Comparison of ENCODE assay signal across 10 cellular contexts in the genomic region with DNA sequence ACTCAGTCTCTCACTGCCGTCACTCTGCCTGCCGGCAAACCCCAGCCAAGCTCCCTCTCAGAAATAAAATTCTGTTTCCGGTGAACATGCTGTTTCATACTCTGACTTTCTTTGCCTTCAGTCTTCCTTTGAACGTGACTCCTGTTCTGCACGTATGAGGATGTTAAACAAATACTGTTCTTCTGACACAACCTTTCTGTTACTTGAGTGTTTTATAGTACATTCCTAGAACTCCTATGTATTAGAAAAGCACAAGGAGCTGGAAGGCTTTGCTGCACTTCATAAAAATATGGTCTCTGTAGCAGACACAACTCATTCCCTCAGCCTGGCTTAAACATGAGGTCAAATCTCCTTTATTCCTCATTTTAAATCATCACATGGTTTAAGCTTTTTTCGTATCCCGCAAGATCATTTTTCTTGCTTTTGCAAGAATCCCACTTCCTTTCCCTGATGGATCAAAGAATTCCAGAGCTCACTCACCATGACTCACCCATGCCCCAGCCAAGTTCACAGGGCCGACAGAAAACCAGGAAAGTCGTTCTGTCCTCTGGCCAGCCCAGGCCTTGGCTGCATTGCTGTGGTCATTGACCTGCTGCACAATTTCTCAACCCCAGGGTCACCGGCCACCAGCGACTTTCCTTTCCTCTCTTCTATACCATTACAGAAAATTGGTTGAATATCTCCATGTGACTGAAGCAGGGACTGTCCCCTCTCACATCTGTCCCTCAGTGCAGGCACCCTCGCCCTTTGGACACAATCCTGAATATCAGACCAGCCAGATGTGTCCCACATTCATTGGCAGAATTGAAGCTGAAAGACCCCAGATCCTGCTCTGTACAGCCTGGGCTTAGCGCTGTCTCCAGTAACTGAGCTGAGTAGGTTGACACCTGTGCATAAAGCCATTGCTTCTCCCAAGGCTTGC.
A peak's percentile ranks its signal among the peaks of the same experiment; 100 is the strongest.
DNase-seq lines count a peak whose midpoint lies in the region; ATAC-seq and TF ChIP-seq lines count a peak whose summit lies in the region.
"Had no signal": no experiment of that assay in that cellular context is flagged by ENCODE, and none has a peak within 500 bp of the region (broad histone marks: within the 10 kb centered on the region; RNA-seq: fewer than 3 reads in every experiment).

No MANE protein-coding gene starts in this region.

- H3K27me3 Mint-ChIP-seq in mesothelial cell of epicardium (ENCODE audit: low read depth) = no peaks in the 10 kb centered on the region

- H4K20me1 ChIP-seq in IMR-90 (ENCODE audit: insufficient read depth, low read length) = no peaks in the 10 kb centered on the region

- peak overlapping the region; percentile 99 for H3K56ac ChIP-seq in IMR-90 (ENCODE audit: extremely low read depth, insufficient read depth, low read length)

- H3K23ac ChIP-seq in IMR-90 (ENCODE audit: low read depth, low read length) = peak overlapping the region; percentile 96

- peak overlapping the region; percentile 32 for H2AFZ ChIP-seq in IMR-90 (replicated peaks; ENCODE audit: low read length, poor library complexity)

- peak overlapping the region; percentile 99 for H2BK15ac ChIP-seq in IMR-90 (ENCODE audit: low read depth, low read length)

- peak; percentile 28 for TF ChIP-seq RAD21 in IMR-90 (IDR thresholded peaks at IDR 0.05; ENCODE audit: low read length)

- H3K14ac ChIP-seq in IMR-90 (replicated peaks; ENCODE audit: low read depth, low read length) = peak overlapping the region; percentile 93

- H3K9ac ChIP-seq in IMR-90 (ENCODE audit: low read depth, low read length) = peak overlapping the region; percentile 71

- H3K4ac ChIP-seq in IMR-90 (ENCODE audit: low read depth, low read length) = peak overlapping the region; percentile 95

- peak overlapping the region; percentile 99 for H2BK120ac ChIP-seq in IMR-90 (ENCODE audit: low read depth, low read length)

- in situ Hi-C loops in IMR-90 (cut with MboI; ENCODE audit: low sequenced_read_pairs) = no loop called here

- H3K27me3 ChIP-seq in IMR-90 (ENCODE audit: control insufficient read depth, insufficient read depth, low read length) = no peaks in the 10 kb centered on the region
- no peaks in the 10 kb centered on the region for H3K27me3 ChIP-seq in thyroid gland

- H3K79me1 ChIP-seq in IMR-90 (ENCODE audit: low read depth in 1 of 2, low read length in 2 of 2) = peaks cover 0 to 40% of the 10 kb centered on the region in 2 experiments; a peak in 2 of 4 replicates

- H3K27ac ChIP-seq in IMR-90 (ENCODE audit: insufficient read depth, low read length) = peak overlapping the region; percentile 90
- H3K27ac ChIP-seq in thyroid gland = no peak overlapping the region

- no peak overlapping the region for H3K27ac Mint-ChIP-seq in mesothelial cell of epicardium

- H3K9me1 ChIP-seq in IMR-90 (ENCODE audit: insufficient read depth, low read length) = peaks cover 42% of the 10 kb centered on the region

- H3K4me1 ChIP-seq in IMR-90 (ENCODE audit: control insufficient read depth, insufficient read depth, low read length) (peaks cover 34% of the 10 kb centered on the region), thyroid gland (peaks cover 0 to 3% of the 10 kb centered on the region in 2 donors)

- peak overlapping the region; percentile 94 for H4K5ac ChIP-seq in IMR-90 (ENCODE audit: low read depth, low read length)

- no peak overlapping the region for H3K4me3 Mint-ChIP-seq in mesothelial cell of epicardium

- POLR2A ChIA-PET in IMR-90 (lab: Charles Lee; ENCODE audit: unreplicated experiment) = interaction anchor here (0.6 to 1.1 kb wide), 3 partner anchors 11 to 270 kb away, joined by 3 read pairs; no protein-coding TSS in a partner anchor

- H4K91ac ChIP-seq in IMR-90 (ENCODE audit: insufficient read depth, low read depth, low read length) = peak overlapping the region; percentile 98

- DNase-seq in IMR-90 = peak; percentile 99
- peak; percentile 83 for DNase-seq in dedifferentiated amniotic fluid mesenchymal stem cell (ENCODE audit: extremely low spot score)
- DNase-seq in left lobe of liver (ENCODE audit: low spot score) = peak; percentile 90
- peak; percentile 21 to 27 for DNase-seq in thyroid gland
- no peak for DNase-seq in HuH-7 (ENCODE audit: low spot score)
- DNase-seq in mesothelial cell of epicardium (ENCODE audit: low spot score in 2 of 2, unreplicated experiment in 2 of 2) = no peak
- DNase-seq in NCI-H2196 (lab: John Stamatoyannopoulos, UW; ENCODE audit: unreplicated experiment) = no peak
- DNase-seq: amygdala, NCI-H1048 had no signal

- peak overlapping the region; percentile 80 for H3K4me2 ChIP-seq in IMR-90 (ENCODE audit: low read depth, low read length)

- peak overlapping the region; percentile 96 for H2AK5ac ChIP-seq in IMR-90 (ENCODE audit: low read depth, low read length)

- H3K4me3 ChIP-seq in IMR-90 (ENCODE audit: insufficient read depth, low read depth, low read length) = peak overlapping the region; percentile 5; the same call in 1 of the 2 replicates
- no peak overlapping the region for H3K4me3 ChIP-seq in thyroid gland (replicated peaks in 1 of 3)

- TF ChIP-seq CTCF in IMR-90 (conservative IDR thresholded peaks at IDR 0.05; ENCODE audit: low read depth, low read length) (no peak), thyroid gland (IDR thresholded peaks at IDR 0.05) (no peak), mesothelial cell of epicardium (IDR thresholded peaks at IDR 0.05; ENCODE audit: unreplicated experiment) (no peak)

- H3K18ac ChIP-seq in IMR-90 (ENCODE audit: low read depth, low read length) = peak overlapping the region; percentile 97

- peaks cover 35% of the 10 kb centered on the region for H3K4me1 Mint-ChIP-seq in mesothelial cell of epicardium

- intact Hi-C loops in IMR-90 (cut with micrococcal nuclease) = loop anchor here (2.0 to 10.0 kb wide), 7 partner anchors 83 to 437 kb away; no protein-coding TSS in a partner anchor
- intact Hi-C loops in thyroid gland (cut with DNase I) = no loop called here

- H2AK9ac ChIP-seq in IMR-90 (replicated peaks; ENCODE audit: low read depth, low read length, poor library complexity) = peak overlapping the region; percentile 53

- H3K36me3 Mint-ChIP-seq in mesothelial cell of epicardium = no peaks in the 10 kb centered on the region

- H3K9me3 ChIP-seq in IMR-90 (ENCODE audit: control insufficient read depth, insufficient read depth, low read length) (no peaks in the 10 kb centered on the region), thyroid gland (no peaks in the 10 kb centered on the region)

- no TSS peak for BruUV-seq in IMR-90 (replicated peaks; lab: Mats Ljungman, UMichigan)

- no peaks in the 10 kb centered on the region for H3K9me3 Mint-ChIP-seq in mesothelial cell of epicardium

- dilution Hi-C loops in IMR-90 (cut with HindIII; ENCODE audit: low sequenced_read_pairs, unreplicated experiment) = no loop called here

- TF ChIP-seq POLR2A in IMR-90 (IDR thresholded peaks at IDR 0.05; ENCODE audit: low read depth, low read length) (peak; percentile 73; the same call in 1 of the 2 replicates), thyroid gland (IDR thresholded peaks at IDR 0.05) (no peak)

- CTCF ChIA-PET in IMR-90 (lab: Yijun Ruan, JAX) = interaction anchor here (1.1 to 1.5 kb wide), 5 partner anchors 47 to 427 kb away, joined by 3 to 5 read pairs (median 3); no protein-coding TSS in a partner anchor

- WGBS in IMR-90 (ENCODE audit: extremely low coverage in 2 of 2, insufficient read length in 1 of 2), 2 experiments = 15% methylated on average over 6 of the region's 13 CpGs; no CpG with 5 or more reads in 1 of the 2 experiments
- WGBS in thyroid gland, 2 donors = 38 to 43% methylated on average over 13 of the region's 13 CpGs

- peak overlapping the region; percentile 89 to 93 for H4K8ac ChIP-seq in IMR-90 (ENCODE audit: low read depth in 2 of 2, low read length in 2 of 2)

- ATAC-seq in IMR-90 (ENCODE audit: low read depth) (peak; percentile 75), left lobe of liver (peak; percentile 94), HG02981 (IDR thresholded peaks at IDR 0.05; ENCODE audit: unreplicated experiment) (no peak)

- H2BK5ac ChIP-seq in IMR-90 (ENCODE audit: low read depth, low read length, poor library complexity, severe bottlenecking) = peak overlapping the region; percentile 93

- H2BK20ac ChIP-seq in IMR-90 (ENCODE audit: low read depth, low read length) = peak overlapping the region; percentile 97

- H3K36me3 ChIP-seq in IMR-90 (ENCODE audit: control insufficient read depth, insufficient read depth, low read length) (no peaks in the 10 kb centered on the region), thyroid gland (no peaks in the 10 kb centered on the region)

TF ChIP-seq in IMR-90, 13 proteins besides CTCF, POLR2A, EP300 and RAD21 (continues in another document):
- TF ChIP-seq SMC3 (IDR thresholded peaks at IDR 0.05; ENCODE audit: low read depth, low read length) (0 out of 2 replicates have a peak, but pooled peaks have one; percentile 15), CEBPB (IDR thresholded peaks at IDR 0.05; ENCODE audit: low read depth, low read length) (peak; percentile 93), MXI1 (IDR thresholded peaks at IDR 0.05; ENCODE audit: borderline replicate concordance, low read depth, low read length) (no peak; the same call in 1 of the 2 replicates), MAZ (IDR thresholded peaks at IDR 0.05; ENCODE audit: borderline replicate concordance, low read depth, low read length) (peak; percentile 47; the same call in 1 of the 2 replicates), MAFK (IDR thresholded peaks at IDR 0.05; ENCODE audit: low read depth, low read length) (no peak), FOS (IDR thresholded peaks at IDR 0.05; ENCODE audit: low read depth, low read length) (peak; percentile 96), ELK1 (IDR thresholded peaks at IDR 0.05; ENCODE audit: borderline replicate concordance, low read depth, low read length) (no peak), NFE2L2 (IDR thresholded peaks at IDR 0.05; ENCODE audit: low read depth, low read length) (peak; percentile 54)
- TF ChIP-seq, protein P1, sequence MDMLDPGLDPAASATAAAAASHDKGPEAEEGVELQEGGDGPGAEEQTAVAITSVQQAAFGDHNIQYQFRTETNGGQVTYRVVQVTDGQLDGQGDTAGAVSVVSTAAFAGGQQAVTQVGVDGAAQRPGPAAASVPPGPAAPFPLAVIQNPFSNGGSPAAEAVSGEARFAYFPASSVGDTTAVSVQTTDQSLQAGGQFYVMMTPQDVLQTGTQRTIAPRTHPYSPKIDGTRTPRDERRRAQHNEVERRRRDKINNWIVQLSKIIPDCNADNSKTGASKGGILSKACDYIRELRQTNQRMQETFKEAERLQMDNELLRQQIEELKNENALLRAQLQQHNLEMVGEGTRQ (IDR thresholded peaks at IDR 0.05; ENCODE audit: low read depth, low read length) = peak; percentile 47; the same call in 1 of the 2 replicates

Comparison
In these comparisons a context has a peak if more than half of its experiments do, and no peak if none do; other contexts are left out.
1. DNase-seq: peak in IMR-90 (single experiment), dedifferentiated amniotic fluid mesenchymal stem cell (single experiment), left lobe of liver (single experiment) and thyroid gland (2 of 2); none in HuH-7 (single experiment), mesothelial cell of epicardium (0 of 2) and NCI-H2196 (single experiment).